In genomic region chr2:217792611-217793527, GRCh38 we compare ENCODE assay signal across 17 cellular contexts.
A peak's percentile ranks its signal among the peaks of the same experiment; 100 is the strongest.
DNase-seq lines count a peak whose midpoint lies in the region; FAIRE-seq and TF ChIP-seq lines count a peak whose summit lies in the region.
"Had no signal": no experiment of that assay in that cellular context is flagged by ENCODE, and none has a peak within 500 bp of the region (broad histone marks: within the 10 kb centered on the region; RNA-seq: fewer than 3 reads in every experiment).

No MANE protein-coding gene starts in this region.

- H3K9me3 ChIP-seq in keratinocyte (ENCODE audit: control insufficient read depth, low read depth, low read length) (no peaks in the 10 kb centered on the region), tibial artery (no peaks in the 10 kb centered on the region)
- H3K9me3 ChIP-seq: Caco-2, neutrophil had no signal

- no peaks in the 10 kb centered on the region for H3K9me1 ChIP-seq in keratinocyte (ENCODE audit: control insufficient read depth, extremely low read depth, insufficient read depth, low read length)

- TF ChIP-seq CTCF in choroid plexus epithelial cell (conservative IDR thresholded peaks at IDR 0.05; ENCODE audit: low read depth, low read length): no peak
- TF ChIP-seq CTCF in keratinocyte (optimal IDR thresholded peaks at IDR 0.05 in 1 of 3, IDR thresholded peaks at IDR 0.05 in 1 of 3, conservative IDR thresholded peaks at IDR 0.05 in 1 of 3; ENCODE audit: extremely low read depth in 1 of 3, insufficient read depth in 2 of 3, low read length in 3 of 3): no peak
- TF ChIP-seq CTCF in tibial artery (IDR thresholded peaks at IDR 0.05): no peak

- H2AFZ ChIP-seq in keratinocyte (ENCODE audit: control insufficient read depth, low read length): no peak overlapping the region

- dilution Hi-C loops in keratinocyte (cut with MboI; ENCODE audit: extremely low pct_ligation_motif_present, low sequenced_read_pairs): no loop called here

- FAIRE-seq in HTR-8/SVneo (lab: Jason Lieb, UNC): peak; percentile 58
- FAIRE-seq in keratinocyte (lab: Jason Lieb, UNC): peak; percentile 52

- H3K9ac ChIP-seq in keratinocyte (ENCODE audit: control insufficient read depth, extremely low read depth, insufficient read depth, low read length): no peak overlapping the region

- no peaks in the 10 kb centered on the region for H3K79me2 ChIP-seq in keratinocyte (ENCODE audit: control insufficient read depth, insufficient read depth, low read length)

- H3K4me1 ChIP-seq in keratinocyte (ENCODE audit: control insufficient read depth, extremely low read depth, insufficient read depth, low read length) (peaks cover 11% of the 10 kb centered on the region), tibial artery (peaks cover 0 to 60% (median 17%) of the 10 kb centered on the region in 4 donors)

- H3K27me3 ChIP-seq in keratinocyte (ENCODE audit: control insufficient read depth, extremely low read depth, insufficient read depth, low read length): no peaks in the 10 kb centered on the region
- no peaks in the 10 kb centered on the region for H3K27me3 ChIP-seq in tibial artery

- intact Hi-C loops in tibial artery (cut with DNase I; ENCODE audit: low total_unique reads): no loop called here

- DNase-seq in HTR-8/SVneo (ENCODE audit: insufficient read length, low spot score): no peak
- peak; percentile 55 for DNase-seq in choroid plexus epithelial cell (ENCODE audit: low read depth)
- no peak for DNase-seq in keratinocyte (ENCODE audit: low read depth, low spot score)
- DNase-seq in tibial artery: peak in 1 of 2 donors; percentile 29
- no peak for DNase-seq in SW 1271 (lab: John Stamatoyannopoulos, UW)
- no peak for DNase-seq in stimulated activated CD4-positive, alpha-beta T cell treated with anti-CD3 and anti-CD28 coated beads, Interleukin-2, amount 100 ng/mL, for 48 hours
- no peak for DNase-seq in NCI-H1105 (lab: John Stamatoyannopoulos, UW)
- DNase-seq: activated CD4-positive, alpha-beta T cell treated with anti-CD3 and anti-CD28 coated beads, Interleukin-2, amount 50 U/mL, for 4 hours; activated naive CD4-positive, alpha-beta T cell treated with anti-CD3 and anti-CD28 coated beads, Interleukin-2, amount 50 U/mL, for 16 hours; activated T-cell treated with anti-CD3 and anti-CD28 coated beads, Interleukin-2, amount 50 U/mL, for 24 hours; Caco-2; cortex of kidney; GOT3; NCI-H1436 treated with DMSO at 0.1 percent for 48 hours; NCI-H69; stimulated activated CD4-positive, alpha-beta T cell treated with anti-CD3 and anti-CD28 coated beads, Interleukin-12 subunit alpha, Interleukin-12 subunit beta, amount 100 ng/mL, for 4 hours had no signal

- H3K4me3 ChIP-seq in choroid plexus epithelial cell (ENCODE audit: low read depth, low read length) (no peak overlapping the region), keratinocyte (ENCODE audit: control insufficient read depth in 2 of 3, extremely low read depth in 1 of 3, insufficient read depth in 2 of 3, low read depth in 1 of 3, low read length in 3 of 3) (no peak overlapping the region), tibial artery (no peak overlapping the region)

- no peaks in the 10 kb centered on the region for H3K36me3 ChIP-seq in keratinocyte (ENCODE audit: control insufficient read depth in 2 of 2, extremely low read depth in 1 of 2, insufficient read depth in 2 of 2, low read length in 2 of 2)
- peaks cover 11 to 30% (median 27%) of the 10 kb centered on the region in 3 donors for H3K36me3 ChIP-seq in tibial artery
- H3K36me3 ChIP-seq: neutrophil had no signal

- H3K27ac ChIP-seq in keratinocyte (ENCODE audit: control insufficient read depth, insufficient read depth, low read length) (no peak overlapping the region), tibial artery (peak overlapping the region; percentile 67 to 69)
- H3K27ac ChIP-seq: neutrophil had no signal

- peaks cover 4% of the 10 kb centered on the region for H4K20me1 ChIP-seq in keratinocyte (ENCODE audit: control insufficient read depth, extremely low read depth, insufficient read depth, low read length)

- no peak overlapping the region for H3K4me2 ChIP-seq in keratinocyte (ENCODE audit: control insufficient read depth, extremely low read depth, insufficient read depth, low read depth, low read length)
